ENCODE assay signal across 25 cellular contexts in genomic region chr4:61175495-61175894, GRCh38. TPM values are rescaled to one million over a fixed set of nuclear protein-coding genes. Genes with fewer than 3 reads are reported as not detected.
"Had no signal": no experiment of that assay in that cellular context is flagged by ENCODE, and none has a peak within 500 bp of the region (broad histone marks: within the 10 kb centered on the region; RNA-seq: fewer than 3 reads in every experiment).

No MANE protein-coding gene starts in this region.

- DNase-seq: colonic mucosa; cortex of kidney; dermis blood vessel endothelial cell; dorsolateral prefrontal cortex; effector CD4-positive, alpha-beta T cell; effector CD8-positive, alpha-beta T cell; effector memory CD4-positive, alpha-beta T cell; effector memory CD8-positive, alpha-beta T cell; endodermal cell; erythroblast; esophagus squamous epithelium; foreskin fibroblast; foreskin keratinocyte; foreskin melanocyte; gastrocnemius medialis; glutamatergic neuron; head of caudate nucleus; heart left ventricle; heart right ventricle had no signal

- H3K4me3 ChIP-seq: colonic mucosa, coronary artery, dorsolateral prefrontal cortex, esophagus muscularis mucosa, esophagus squamous epithelium, gastrocnemius medialis, gastroesophageal sphincter, heart left ventricle, heart right ventricle had no signal

- H3K36me3 ChIP-seq: colonic mucosa, esophagus muscularis mucosa, esophagus squamous epithelium, gastrocnemius medialis, gastroesophageal sphincter, heart left ventricle, heart right ventricle had no signal

- H3K4me1 ChIP-seq: colonic mucosa, esophagus muscularis mucosa, esophagus squamous epithelium, foreskin keratinocyte, gastrocnemius medialis, gastroesophageal sphincter, heart left ventricle, heart right ventricle had no signal

- H3K9me3 ChIP-seq: colonic mucosa, esophagus muscularis mucosa, esophagus squamous epithelium, gastrocnemius medialis, gastroesophageal sphincter had no signal

- H3K27me3 ChIP-seq: colonic mucosa, dorsolateral prefrontal cortex, esophagus muscularis mucosa, esophagus squamous epithelium, foreskin keratinocyte, gastrocnemius medialis, gastroesophageal sphincter, heart left ventricle, heart right ventricle had no signal

- ATAC-seq: effector memory CD8-positive, alpha-beta T cell; esophagus mucosa; foreskin keratinocyte; gastrocnemius medialis; gastroesophageal sphincter; heart left ventricle; heart right ventricle had no signal

- H3K27ac ChIP-seq: colonic mucosa, coronary artery, dorsolateral prefrontal cortex, epithelial cell of prostate, esophagus muscularis mucosa, esophagus squamous epithelium, foreskin keratinocyte, gastrocnemius medialis, gastroesophageal sphincter, heart left ventricle, heart right ventricle had no signal

RNA-seq across cellular contexts. Expression of gene ADGRL3, which starts 24.6 kb away (rescaled TPM):
- total RNA-seq: endothelial cell of umbilical vein had no signal
